In the genomic region with DNA sequence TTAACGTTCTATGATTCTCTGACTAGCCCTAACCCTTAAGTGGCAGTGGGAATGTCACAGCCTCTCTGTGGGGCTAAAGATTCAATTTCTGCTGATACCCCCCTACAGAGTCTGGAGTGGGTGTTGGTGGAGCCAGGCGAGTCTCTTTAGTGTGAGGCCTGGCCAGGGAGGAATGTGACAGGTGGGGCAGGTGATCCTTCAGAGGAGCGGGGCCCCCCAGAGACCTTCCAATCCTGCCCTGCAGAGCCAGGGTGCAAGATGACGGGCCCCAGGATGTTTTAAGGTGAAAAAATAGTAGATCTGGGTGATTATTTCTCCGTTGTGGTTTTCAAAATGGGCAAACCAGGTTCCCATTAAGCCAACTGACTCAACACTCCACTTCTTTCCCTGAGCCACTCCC, we compare ENCODE assay signal across 17 cellular contexts. TPM values are rescaled to one million over a fixed set of nuclear protein-coding genes. Genes with fewer than 3 reads are reported as not detected.
DNase-seq lines count a peak whose midpoint lies in the region; ATAC-seq and TF ChIP-seq lines count a peak whose summit lies in the region.
"Had no signal": no experiment of that assay in that cellular context is flagged by ENCODE, and none has a peak within 500 bp of the region (broad histone marks: within the 10 kb centered on the region; RNA-seq: fewer than 3 reads in every experiment).

No MANE protein-coding gene starts in this region.

- CTCF ChIA-PET in Caco-2 (lab: Charles Lee) = interaction anchor here (0.5 kb wide), 1 partner anchor 1536 kb away, joined by 3 read pairs; no protein-coding TSS in a partner anchor
- CTCF ChIA-PET in activated CD4-positive, alpha-beta T cell treated with anti-CD3 and anti-CD28 coated beads, Interleukin-2, amount 10 ng/mL, durations not matched to agents 7 days and 5 days (lab: Charles Lee) = interaction anchor here (0.6 to 4.5 kb wide), 2 partner anchors 8 to 39 kb away, joined by 3 to 38 read pairs; no protein-coding TSS in a partner anchor
- CTCF ChIA-PET in activated CD4-positive, alpha-beta T cell treated with anti-CD3 and anti-CD28 coated beads for 36 hours (lab: Charles Lee) = interaction anchor here (0.7 to 7.9 kb wide), 2 partner anchors 6 to 164 kb away, joined by 3 to 105 read pairs; no protein-coding TSS in a partner anchor

- peak overlapping the region; percentile 16 for H3K27ac Mint-ChIP-seq in Caco-2 (ENCODE audit: unreplicated experiment)
- peak overlapping the region; percentile 7 for H3K27ac Mint-ChIP-seq in stimulated activated memory B cell treated with anti-CD40 and anti-IgM and Interleukin-4, amounts not matched to agents 10 μg/mL and 1 μg/mL and 100 μg/mL, for 72 hours
- no peak overlapping the region for H3K27ac Mint-ChIP-seq in activated CD4-positive, alpha-beta T cell treated with anti-CD3 and anti-CD28 coated beads, Interleukin-2, amount 10 ng/mL, durations not matched to agents 7 days and 5 days
- H3K27ac Mint-ChIP-seq in activated CD4-positive, alpha-beta T cell treated with anti-CD3 and anti-CD28 coated beads for 36 hours = no peak overlapping the region
- H3K27ac Mint-ChIP-seq: GM23338 had no signal

- no peaks in the 10 kb centered on the region for H3K27me3 ChIP-seq in Caco-2 (replicated peaks; ENCODE audit: control insufficient read depth, insufficient read depth, low read length)
- no peaks in the 10 kb centered on the region for H3K27me3 ChIP-seq in WERI-Rb-1 (ENCODE audit: insufficient read depth, low read depth, severe bottlenecking)
- H3K27me3 ChIP-seq: BLaER1 treated with 17β-estradiol and CSF1 and Interleukin-3, amounts not matched to agents 10 nM and 100 nM had no signal

- H3K9me3 ChIP-seq in Caco-2 (no peaks in the 10 kb centered on the region), WERI-Rb-1 (ENCODE audit: severe bottlenecking) (no peaks in the 10 kb centered on the region)
- H3K9me3 ChIP-seq: BLaER1 treated with 17β-estradiol and CSF1 and Interleukin-3, amounts not matched to agents 10 nM and 100 nM had no signal

- intact Hi-C loops in Caco-2 (cut with micrococcal nuclease; ENCODE audit: unreplicated experiment) = loop anchor here (1.0 to 10.0 kb wide), 2 partner anchors 8 to 295 kb away; no protein-coding TSS in a partner anchor
- intact Hi-C loops in activated CD4-positive, alpha-beta T cell treated with anti-CD3 and anti-CD28 coated beads for 36 hours (cut with DNase I, micrococcal nuclease) = loop anchor here in 1 of 2 experiments (10.0 kb wide), 1 partner anchor 505 kb away; a partner anchor contains a TSS

- no peaks in the 10 kb centered on the region for H3K27me3 Mint-ChIP-seq in Caco-2 (ENCODE audit: insufficient read depth, unreplicated experiment)
- no peaks in the 10 kb centered on the region for H3K27me3 Mint-ChIP-seq in stimulated activated memory B cell treated with anti-CD40 and anti-IgM and Interleukin-4, amounts not matched to agents 10 μg/mL and 1 μg/mL and 100 μg/mL, for 72 hours
- no peaks in the 10 kb centered on the region for H3K27me3 Mint-ChIP-seq in activated CD4-positive, alpha-beta T cell treated with anti-CD3 and anti-CD28 coated beads, Interleukin-2, amount 10 ng/mL, durations not matched to agents 7 days and 5 days
- no peaks in the 10 kb centered on the region for H3K27me3 Mint-ChIP-seq in activated CD4-positive, alpha-beta T cell treated with anti-CD3 and anti-CD28 coated beads for 36 hours
- H3K27me3 Mint-ChIP-seq: CD8-positive, alpha-beta memory T cell had no signal

- BruUV-seq in Caco-2 (replicated peaks; lab: Mats Ljungman, UMichigan) = no TSS peak

- H3K27ac ChIP-seq in WERI-Rb-1 = no peak overlapping the region
- H3K27ac ChIP-seq: BLaER1 treated with 17β-estradiol and CSF1 and Interleukin-3, amounts not matched to agents 10 nM and 100 nM had no signal

- no peaks in the 10 kb centered on the region for H3K36me3 Mint-ChIP-seq in Caco-2 (ENCODE audit: insufficient read depth, unreplicated experiment)
- H3K36me3 Mint-ChIP-seq in stimulated activated memory B cell treated with anti-CD40 and anti-IgM and Interleukin-4, amounts not matched to agents 10 μg/mL and 1 μg/mL and 100 μg/mL, for 72 hours = no peaks in the 10 kb centered on the region
- H3K36me3 Mint-ChIP-seq in activated CD4-positive, alpha-beta T cell treated with anti-CD3 and anti-CD28 coated beads, Interleukin-2, amount 10 ng/mL, durations not matched to agents 7 days and 5 days (ENCODE audit: low read depth) = no peaks in the 10 kb centered on the region
- no peaks in the 10 kb centered on the region for H3K36me3 Mint-ChIP-seq in activated CD4-positive, alpha-beta T cell treated with anti-CD3 and anti-CD28 coated beads for 36 hours (ENCODE audit: low read depth)

- no peak overlapping the region for H3K4me3 Mint-ChIP-seq in Caco-2 (ENCODE audit: unreplicated experiment)
- H3K4me3 Mint-ChIP-seq in stimulated activated memory B cell treated with anti-CD40 and anti-IgM and Interleukin-4, amounts not matched to agents 10 μg/mL and 1 μg/mL and 100 μg/mL, for 72 hours = no peak overlapping the region
- H3K4me3 Mint-ChIP-seq in activated CD4-positive, alpha-beta T cell treated with anti-CD3 and anti-CD28 coated beads, Interleukin-2, amount 10 ng/mL, durations not matched to agents 7 days and 5 days = no peak overlapping the region
- no peak overlapping the region for H3K4me3 Mint-ChIP-seq in activated CD4-positive, alpha-beta T cell treated with anti-CD3 and anti-CD28 coated beads for 36 hours
- H3K4me3 Mint-ChIP-seq: GM23338 had no signal

- DNase-seq in Caco-2 (no peak), WERI-Rb-1 (peak; percentile 3), mesenteric fat pad (ENCODE audit: low spot score) (peak; percentile 59), NCI-H2196 (lab: John Stamatoyannopoulos, UW; ENCODE audit: unreplicated experiment) (no peak)
- DNase-seq in activated CD4-positive, alpha-beta T cell treated with anti-CD3 and anti-CD28 coated beads, Interleukin-2, amount 10 ng/mL, durations not matched to agents 7 days and 5 days = no peak
- no peak for DNase-seq in activated CD4-positive, alpha-beta T cell treated with anti-CD3 and anti-CD28 coated beads for 36 hours
- DNase-seq: CD8-positive, alpha-beta memory T cell; HCEC 1CT; MM.1S; NCI-H1092; NCI-H146; NCI-H2029 treated with DMSO at 0.1 percent for 48 hours; OCI-M1; SHP77 had no signal

- POLR2A ChIA-PET in Caco-2 (lab: Charles Lee) = no interaction called here
- POLR2A ChIA-PET in activated CD4-positive, alpha-beta T cell treated with anti-CD3 and anti-CD28 coated beads, Interleukin-2, amount 10 ng/mL, durations not matched to agents 7 days and 5 days (lab: Charles Lee) = no interaction called here
- POLR2A ChIA-PET in activated CD4-positive, alpha-beta T cell treated with anti-CD3 and anti-CD28 coated beads for 36 hours (lab: Charles Lee) = no interaction called here

- H3K4me3 ChIP-seq in Caco-2 (ENCODE audit: low read depth, low read length) (no peak overlapping the region), WERI-Rb-1 (ENCODE audit: low read depth, low read length) (no peak overlapping the region)
- H3K4me3 ChIP-seq: BLaER1 treated with 17β-estradiol and CSF1 and Interleukin-3, amounts not matched to agents 10 nM and 100 nM; GM23338 had no signal

- no peaks in the 10 kb centered on the region for H3K9me3 Mint-ChIP-seq in Caco-2 (ENCODE audit: unreplicated experiment)
- no peaks in the 10 kb centered on the region for H3K9me3 Mint-ChIP-seq in stimulated activated memory B cell treated with anti-CD40 and anti-IgM and Interleukin-4, amounts not matched to agents 10 μg/mL and 1 μg/mL and 100 μg/mL, for 72 hours
- H3K9me3 Mint-ChIP-seq in activated CD4-positive, alpha-beta T cell treated with anti-CD3 and anti-CD28 coated beads, Interleukin-2, amount 10 ng/mL, durations not matched to agents 7 days and 5 days = no peaks in the 10 kb centered on the region
- H3K9me3 Mint-ChIP-seq in activated CD4-positive, alpha-beta T cell treated with anti-CD3 and anti-CD28 coated beads for 36 hours (ENCODE audit: low read depth) = no peaks in the 10 kb centered on the region
- H3K9me3 Mint-ChIP-seq: CD8-positive, alpha-beta memory T cell; GM23338 had no signal

- peaks cover 19% of the 10 kb centered on the region for H3K4me1 ChIP-seq in Caco-2

- TF ChIP-seq CTCF in Caco-2 (IDR thresholded peaks at IDR 0.05; ENCODE audit: insufficient read depth in 1 of 2, low read depth in 1 of 2, low read length in 1 of 2, severe bottlenecking in 1 of 2, unreplicated experiment in 1 of 2) = no peak
- TF ChIP-seq CTCF in WERI-Rb-1 (IDR thresholded peaks at IDR 0.05; ENCODE audit: low read depth, low read length) = no peak

- no peak for ATAC-seq in stimulated activated memory B cell treated with anti-CD40 and anti-IgM and Interleukin-4, amounts not matched to agents 10 μg/mL and 1 μg/mL and 100 μg/mL, for 72 hours
- ATAC-seq in activated CD4-positive, alpha-beta T cell treated with anti-CD3 and anti-CD28 coated beads for 36 hours = no peak
- ATAC-seq: GM23338 had no signal

- no peaks in the 10 kb centered on the region for H3K36me3 ChIP-seq in Caco-2 (ENCODE audit: control insufficient read depth, insufficient read depth, low read length)
- H3K36me3 ChIP-seq in WERI-Rb-1 = no peaks in the 10 kb centered on the region
- H3K36me3 ChIP-seq: BLaER1 treated with 17β-estradiol and CSF1 and Interleukin-3, amounts not matched to agents 10 nM and 100 nM had no signal

- peaks cover 14% of the 10 kb centered on the region for H3K4me1 Mint-ChIP-seq in Caco-2 (ENCODE audit: low read depth, unreplicated experiment)
- peaks cover 6% of the 10 kb centered on the region for H3K4me1 Mint-ChIP-seq in stimulated activated memory B cell treated with anti-CD40 and anti-IgM and Interleukin-4, amounts not matched to agents 10 μg/mL and 1 μg/mL and 100 μg/mL, for 72 hours
- H3K4me1 Mint-ChIP-seq in activated CD4-positive, alpha-beta T cell treated with anti-CD3 and anti-CD28 coated beads, Interleukin-2, amount 10 ng/mL, durations not matched to agents 7 days and 5 days = peaks cover 15% of the 10 kb centered on the region
- H3K4me1 Mint-ChIP-seq in activated CD4-positive, alpha-beta T cell treated with anti-CD3 and anti-CD28 coated beads for 36 hours = peaks cover 7% of the 10 kb centered on the region

RNA-seq across cellular contexts. Expression of a gene that starts 28.2 kb away (rescaled TPM):
- 62.1 and 72.2 TPM in 2 replicates for total RNA-seq in Caco-2 (2022)
- 24.4 TPM for total RNA-seq in mesenteric fat pad
- 10 to 100 TPM; 55.9 to 62.3 TPM for total RNA-seq in activated CD4-positive, alpha-beta T cell treated with anti-CD3 and anti-CD28 coated beads, Interleukin-2, amount 10 ng/mL, durations not matched to agents 7 days and 5 days
- total RNA-seq in activated CD4-positive, alpha-beta T cell treated with anti-CD3 and anti-CD28 coated beads for 36 hours = 10 to 100 TPM; 62.3 to 76.2 TPM

Comparison
In these comparisons a context has a peak if more than half of its experiments do, and no peak if none do; other contexts are left out.
1. DNase-seq: peak in WERI-Rb-1 (single experiment) and mesenteric fat pad (single experiment); none in Caco-2 (0 of 2), activated CD4-positive, alpha-beta T cell treated with anti-CD3 and anti-CD28 coated beads, Interleukin-2, amount 10 ng/mL, durations not matched to agents 7 days and 5 days (single experiment), NCI-H2196 (single experiment) and activated CD4-positive, alpha-beta T cell treated with anti-CD3 and anti-CD28 coated beads for 36 hours (single experiment).
2. H3K27ac Mint-ChIP-seq: peak in Caco-2 (single experiment) and stimulated activated memory B cell treated with anti-CD40 and anti-IgM and Interleukin-4, amounts not matched to agents 10 μg/mL and 1 μg/mL and 100 μg/mL, for 72 hours (single experiment); none in activated CD4-positive, alpha-beta T cell treated with anti-CD3 and anti-CD28 coated beads, Interleukin-2, amount 10 ng/mL, durations not matched to agents 7 days and 5 days (single experiment) and activated CD4-positive, alpha-beta T cell treated with anti-CD3 and anti-CD28 coated beads for 36 hours (single experiment).